17 cellular contexts compared by ENCODE assay signal in the genomic region with DNA sequence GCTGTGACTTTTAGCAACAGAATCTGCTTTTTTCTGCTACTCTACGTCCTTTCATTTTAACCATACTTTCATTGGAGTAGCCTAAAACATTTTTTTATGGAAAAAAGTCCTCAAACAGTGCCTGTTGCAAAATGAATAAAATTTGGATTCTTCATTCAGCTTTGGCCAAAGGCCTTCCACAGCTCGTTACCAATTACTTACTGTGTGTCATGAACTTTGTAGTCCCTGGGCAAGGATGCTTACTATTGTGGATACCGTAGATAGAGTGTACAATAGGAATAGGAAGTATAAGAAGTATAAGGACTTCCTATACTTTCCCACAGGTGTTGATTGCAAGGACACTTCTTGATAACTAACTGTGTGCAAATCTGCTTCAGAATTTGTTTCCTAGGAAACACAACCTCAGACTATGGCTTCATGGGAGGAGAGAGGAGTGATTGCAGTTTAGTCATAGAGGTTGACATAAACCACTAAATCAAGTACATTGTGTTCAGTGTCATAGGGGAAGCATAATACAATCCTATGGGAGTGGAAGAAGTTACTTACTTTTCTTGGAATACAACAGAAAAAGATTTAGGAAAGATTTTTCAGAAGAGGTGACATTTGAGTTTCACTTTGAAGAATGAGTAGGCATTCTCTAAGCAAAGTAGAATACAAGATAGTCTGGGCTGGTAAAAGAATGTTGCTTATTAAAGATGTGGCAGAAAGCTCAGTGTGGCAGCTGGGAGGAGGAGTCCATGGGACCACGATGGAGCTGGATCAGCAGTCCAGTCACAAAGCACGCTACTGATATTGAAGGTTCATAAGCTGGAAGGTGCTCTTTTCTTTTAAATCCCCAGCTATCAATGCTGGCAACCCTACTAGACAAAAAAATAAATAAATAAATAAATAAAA.
DNase-seq lines count a peak whose midpoint lies in the region; ATAC-seq and TF ChIP-seq lines count a peak whose summit lies in the region.
"Had no signal": no experiment of that assay in that cellular context is flagged by ENCODE, and none has a peak within 500 bp of the region (broad histone marks: within the 10 kb centered on the region; RNA-seq: fewer than 3 reads in every experiment).

No MANE protein-coding gene starts in this region.

- H3K27me3 ChIP-seq in ACC112 (ENCODE audit: insufficient read depth, low read length), result no peaks in the 10 kb centered on the region
- H3K27me3 ChIP-seq in SJSA1 (replicated peaks), result no peaks in the 10 kb centered on the region
- no peaks in the 10 kb centered on the region for H3K27me3 ChIP-seq in left lung
- H3K27me3 ChIP-seq: transverse colon had no signal

- H3K27ac ChIP-seq in ACC112 (ENCODE audit: low read depth, low read length) (peak overlapping the region; percentile 69), SJSA1 (peak overlapping the region; percentile 42), left lung (peak overlapping the region in 1 of 2 donors; percentile 28)

- H2AFZ ChIP-seq in ACC112 (ENCODE audit: low read length, unreplicated experiment), result no peak overlapping the region

- H3K4me3 ChIP-seq in ACC112 (ENCODE audit: low read depth, low read length) (peak overlapping the region; percentile 16; the same call in 1 of the 2 replicates), SJSA1 (no peak overlapping the region), epithelial cell of esophagus (ENCODE audit: low read length) (no peak overlapping the region), left lung (no peak overlapping the region)
- H3K4me3 ChIP-seq: transverse colon had no signal

- TF ChIP-seq CTCF in epithelial cell of esophagus (IDR thresholded peaks at IDR 0.05; ENCODE audit: insufficient read depth, low read depth, low read length, missing control alignments) (no peak), left lung (IDR thresholded peaks at IDR 0.05) (no peak)

- H3K9me3 ChIP-seq in SJSA1 (replicated peaks) (no peaks in the 10 kb centered on the region), left lung (no peaks in the 10 kb centered on the region)
- H3K9me3 ChIP-seq: transverse colon had no signal

- 0 out of 2 replicates have a peak, but pooled peaks cover 4% of the 10 kb centered on the region for H3K36me3 ChIP-seq in ACC112 (ENCODE audit: insufficient read depth, low read length)
- peaks cover 12% of the 10 kb centered on the region for H3K36me3 ChIP-seq in SJSA1
- H3K36me3 ChIP-seq in left lung, result peaks cover 0 to 8% of the 10 kb centered on the region in 2 donors
- H3K36me3 ChIP-seq: transverse colon had no signal

- no peaks in the 10 kb centered on the region for H3K79me2 ChIP-seq in ACC112 (ENCODE audit: control insufficient read depth, insufficient read depth, low read length, unreplicated experiment)

- DNase-seq in SJSA1 (ENCODE audit: low read depth in 1 of 2, low spot score in 2 of 2), result peak in 1 of 2 experiments; percentile 21
- DNase-seq in epithelial cell of esophagus (ENCODE audit: low read depth), result peak; percentile 48
- DNase-seq in left lung, result no peak
- DNase-seq in NOMO-1 (lab: John Stamatoyannopoulos, UW; ENCODE audit: unreplicated experiment in 2 of 2), result no peak
- DNase-seq: activated CD8-positive, alpha-beta T cell treated with anti-CD3 and anti-CD28 coated beads for 36 hours; amygdala; CD4-positive, alpha-beta T cell; immature natural killer cell; Karpas-422; NCI-H1694; NCI-H446 treated with DMSO at 0.1 percent for 48 hours; stimulated activated naive B cell treated with anti-CD40 and anti-IgM and Interleukin-4, amounts not matched to agents 10 μg/mL and 1 μg/mL and 100 μg/mL, for 72 hours; transverse colon had no signal

- ATAC-seq in left lung (peak; percentile 42), GM19452 (IDR thresholded peaks at IDR 0.05; ENCODE audit: unreplicated experiment) (no peak), GM19324 (IDR thresholded peaks at IDR 0.05; ENCODE audit: low FRiP score, unreplicated experiment) (no peak), HG03280 (IDR thresholded peaks at IDR 0.05; ENCODE audit: unreplicated experiment) (no peak)
- ATAC-seq: activated CD8-positive, alpha-beta T cell treated with anti-CD3 and anti-CD28 coated beads for 36 hours; stimulated activated naive B cell treated with anti-CD40 and anti-IgM and Interleukin-4, amounts not matched to agents 10 μg/mL and 1 μg/mL and 100 μg/mL, for 72 hours had no signal

- intact Hi-C loops in left lung (cut with DNase I), result no loop called here

- H3K4me1 ChIP-seq in ACC112 (ENCODE audit: control insufficient read depth, insufficient read depth, low read length, unreplicated experiment) (peaks cover 18% of the 10 kb centered on the region), SJSA1 (replicated peaks) (peaks cover 7% of the 10 kb centered on the region), left lung (no peaks in the 10 kb centered on the region)
